ENCODE assay signal across 38 cellular contexts in the genomic region with DNA sequence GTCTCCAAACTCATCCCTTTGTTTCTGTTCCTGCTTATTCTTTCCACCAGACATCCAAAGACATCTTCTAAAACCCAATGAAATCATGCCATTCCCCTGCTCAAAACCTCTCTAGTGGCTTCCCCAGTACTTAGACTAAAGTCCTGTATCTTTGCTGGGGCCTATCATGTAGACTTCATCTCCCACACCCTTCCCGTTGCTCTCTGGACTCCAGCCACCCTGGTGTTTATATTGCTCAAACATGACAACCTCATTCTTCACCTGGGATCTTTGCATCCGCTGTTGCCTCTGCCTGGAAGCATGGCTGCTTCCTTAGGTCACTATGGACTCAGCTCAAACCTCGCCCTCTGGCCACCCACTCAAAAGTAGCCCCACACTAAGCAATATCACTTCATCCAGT. TPM values are rescaled to one million over a fixed set of nuclear protein-coding genes. Genes with fewer than 3 reads are reported as not detected.
"Had no signal": no experiment of that assay in that cellular context is flagged by ENCODE, and none has a peak within 500 bp of the region (broad histone marks: within the 10 kb centered on the region; RNA-seq: fewer than 3 reads in every experiment).

No MANE protein-coding gene starts in this region.

- H3K9me3 ChIP-seq: MG63 had no signal

- DNase-seq: Karpas-422, Kasumi-1, MG63, MM.1S, MV-4-11, NCI-H1048, NCI-H1092, NCI-H1092 treated with DMSO at 0.1 percent for 48 hours, NCI-H1105, NCI-H1105 treated with DMSO at 0.1 percent for 48 hours, NCI-H1417, NCI-H1417 treated with DMSO at 0.1 percent for 48 hours, NCI-H1436, NCI-H1436 treated with DMSO at 0.1 percent for 48 hours, NCI-H146, NCI-H1694, NCI-H1694 treated with DMSO at 0.1 percent for 48 hours, NCI-H187, NCI-H187 treated with DMSO at 0.1 percent for 48 hours, NCI-H1930, NCI-H2029, NCI-H2029 treated with DMSO at 0.1 percent for 48 hours, NCI-H2081, NCI-H2081 treated with DMSO at 0.1 percent for 48 hours, NCI-H2107, NCI-H2171 treated with DMSO at 0.1 percent for 48 hours, NCI-H2227 treated with DMSO at 0.1 percent for 48 hours, NCI-H226, NCI-H345, NCI-H446, NCI-H446 treated with DMSO at 0.1 percent for 48 hours, NCI-H510A, NCI-H510A treated with DMSO at 0.1 percent for 48 hours, NCI-H524 had no signal

- H3K36me3 ChIP-seq: MG63 had no signal

- H3K4me3 ChIP-seq: MG63 had no signal

- H3K27me3 ChIP-seq: MG63 had no signal

RNA-seq across cellular contexts. Expression of a gene that starts 45.7 kb away (rescaled TPM):
- total RNA-seq: LHCN-M2, M059J, MCF 10A, NCI-H460 had no signal
